In the genomic region with DNA sequence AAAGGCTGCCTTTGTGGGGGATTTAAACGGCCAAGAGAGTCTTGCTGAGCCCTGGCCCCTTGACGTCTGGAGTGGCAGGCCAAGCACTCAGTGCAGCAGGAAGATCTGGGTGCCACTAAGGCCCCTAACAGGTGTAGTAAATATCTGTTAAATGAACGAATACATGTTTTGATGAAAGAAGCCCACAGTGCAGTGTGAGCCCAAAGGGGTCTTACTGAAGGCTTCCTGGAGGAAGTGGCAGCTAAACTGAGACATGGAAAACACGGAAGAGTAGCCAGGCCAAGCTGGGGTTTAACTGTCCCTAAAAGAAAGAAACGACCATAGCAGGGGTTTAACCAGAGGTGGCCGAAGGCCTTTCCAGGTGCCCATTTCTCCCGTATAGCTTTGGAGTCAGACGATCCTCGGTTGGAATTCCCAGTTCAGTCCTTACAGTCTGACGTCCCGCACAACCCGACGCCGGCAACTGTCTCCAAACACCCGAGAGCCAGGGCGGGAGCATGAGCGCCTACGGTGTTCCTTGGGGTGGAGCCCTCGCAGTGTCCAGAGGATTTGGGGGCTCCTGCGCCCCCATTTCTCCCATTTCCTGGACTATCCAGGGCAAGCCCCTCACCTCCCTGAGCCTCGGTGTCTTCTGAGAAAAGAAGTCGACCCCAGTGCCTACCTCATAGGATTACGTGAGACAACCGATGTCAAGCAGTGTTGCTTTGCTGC, we compare ENCODE assay signal across 8 cellular contexts. TPM values are rescaled to one million over a fixed set of nuclear protein-coding genes. Genes with fewer than 3 reads are reported as not detected.
DNase-seq lines count a peak whose midpoint lies in the region; ATAC-seq and TF ChIP-seq lines count a peak whose summit lies in the region.

No MANE protein-coding gene starts in this region.

- no peaks in the 10 kb centered on the region for H3K9me3 Mint-ChIP-seq in activated CD4-positive, alpha-beta T cell treated with anti-CD3 and anti-CD28 coated beads for 36 hours (ENCODE audit: low read depth)
- no peaks in the 10 kb centered on the region for H3K9me3 Mint-ChIP-seq in activated naive CD8-positive, alpha-beta T cell treated with anti-CD3 and anti-CD28 coated beads, Interleukin-2, amount 10 ng/mL, durations not matched to agents 7 days and 5 days

- DNase-seq in activated CD4-positive, alpha-beta T cell treated with anti-CD3 and anti-CD28 coated beads for 36 hours = no peak
- DNase-seq in activated CD4-positive, alpha-beta T cell treated with anti-CD3 and anti-CD28 coated beads, Interleukin-2, amount 50 U/mL, for 1 hour = no peak
- DNase-seq in activated naive CD8-positive, alpha-beta T cell treated with anti-CD3 and anti-CD28 coated beads, Interleukin-2, amount 10 ng/mL, durations not matched to agents 7 days and 5 days = no peak
- DNase-seq in stomach (no peak), EL (no peak), UCSD-AML1 (lab: John Stamatoyannopoulos, UW; ENCODE audit: unreplicated experiment) (no peak), D341Med (ENCODE audit: low spot score) (no peak)

- H3K9me3 ChIP-seq in iPS-18a (ENCODE audit: control insufficient read depth, low read depth, low read length) (no peaks in the 10 kb centered on the region), stomach (no peaks in the 10 kb centered on the region)

- POLR2A ChIA-PET in activated CD4-positive, alpha-beta T cell treated with anti-CD3 and anti-CD28 coated beads for 36 hours (lab: Charles Lee) = no interaction called here
- POLR2A ChIA-PET in activated naive CD8-positive, alpha-beta T cell treated with anti-CD3 and anti-CD28 coated beads, Interleukin-2, amount 10 ng/mL, durations not matched to agents 7 days and 5 days (lab: Charles Lee) = no interaction called here

- H3K4me1 Mint-ChIP-seq in activated CD4-positive, alpha-beta T cell treated with anti-CD3 and anti-CD28 coated beads for 36 hours = peaks cover 10% of the 10 kb centered on the region
- H3K4me1 Mint-ChIP-seq in activated naive CD8-positive, alpha-beta T cell treated with anti-CD3 and anti-CD28 coated beads, Interleukin-2, amount 10 ng/mL, durations not matched to agents 7 days and 5 days = peaks cover 13% of the 10 kb centered on the region

- TF ChIP-seq EP300 in stomach (IDR thresholded peaks at IDR 0.05) = no peak

- no peak for TF ChIP-seq POLR2A in stomach (IDR thresholded peaks at IDR 0.05)

- H3K36me3 ChIP-seq in iPS-18a (ENCODE audit: control insufficient read depth, low read depth, low read length) = no peaks in the 10 kb centered on the region
- no peaks in the 10 kb centered on the region for H3K36me3 ChIP-seq in stomach

- 16 to 20% (median 18%) methylated on average over 18 to 24 of the region's 24 CpGs for WGBS in stomach, 5 donors

- H3K27ac Mint-ChIP-seq in activated CD4-positive, alpha-beta T cell treated with anti-CD3 and anti-CD28 coated beads for 36 hours = peak overlapping the region; percentile 71
- peak overlapping the region; percentile 80 for H3K27ac Mint-ChIP-seq in activated naive CD8-positive, alpha-beta T cell treated with anti-CD3 and anti-CD28 coated beads, Interleukin-2, amount 10 ng/mL, durations not matched to agents 7 days and 5 days

- H3K4me1 ChIP-seq in iPS-18a (ENCODE audit: control insufficient read depth, low read depth, low read length) (peaks cover 3% of the 10 kb centered on the region), stomach (peaks cover 4 to 30% (median 26%) of the 10 kb centered on the region in 4 donors)

- H3K9ac ChIP-seq in iPS-18a (ENCODE audit: low read length) = peak overlapping the region; percentile 23

- no peak overlapping the region for H3K27ac ChIP-seq in iPS-18a (ENCODE audit: low read length)
- peak overlapping the region; percentile 67 to 93 (median 85) for H3K27ac ChIP-seq in stomach

- H3K36me3 Mint-ChIP-seq in activated CD4-positive, alpha-beta T cell treated with anti-CD3 and anti-CD28 coated beads for 36 hours (ENCODE audit: low read depth) = no peaks in the 10 kb centered on the region
- no peaks in the 10 kb centered on the region for H3K36me3 Mint-ChIP-seq in activated naive CD8-positive, alpha-beta T cell treated with anti-CD3 and anti-CD28 coated beads, Interleukin-2, amount 10 ng/mL, durations not matched to agents 7 days and 5 days

- H3K4me3 ChIP-seq in iPS-18a (ENCODE audit: low read length) = peak overlapping the region; percentile 86
- peak overlapping the region; percentile 78 to 86 (median 85) for H3K4me3 ChIP-seq in stomach

- H3K27me3 Mint-ChIP-seq in activated CD4-positive, alpha-beta T cell treated with anti-CD3 and anti-CD28 coated beads for 36 hours = peaks cover 6% of the 10 kb centered on the region
- H3K27me3 Mint-ChIP-seq in activated naive CD8-positive, alpha-beta T cell treated with anti-CD3 and anti-CD28 coated beads, Interleukin-2, amount 10 ng/mL, durations not matched to agents 7 days and 5 days = peaks cover 35% of the 10 kb centered on the region

- ATAC-seq in activated CD4-positive, alpha-beta T cell treated with anti-CD3 and anti-CD28 coated beads for 36 hours = peak; percentile 1
- no peak for ATAC-seq in activated naive CD8-positive, alpha-beta T cell treated with anti-CD3 and anti-CD28 coated beads, Interleukin-2, amount 10 ng/mL, durations not matched to agents 7 days and 5 days (ENCODE audit: low read depth)

- no peak for TF ChIP-seq CTCF in stomach (IDR thresholded peaks at IDR 0.05)

- H3K4me3 Mint-ChIP-seq in activated CD4-positive, alpha-beta T cell treated with anti-CD3 and anti-CD28 coated beads for 36 hours = peak overlapping the region; percentile 82
- H3K4me3 Mint-ChIP-seq in activated naive CD8-positive, alpha-beta T cell treated with anti-CD3 and anti-CD28 coated beads, Interleukin-2, amount 10 ng/mL, durations not matched to agents 7 days and 5 days = peak overlapping the region; percentile 90

- H3K27me3 ChIP-seq in iPS-18a (ENCODE audit: control insufficient read depth, insufficient read depth, low read length) = peaks cover 41% of the 10 kb centered on the region
- no peaks in the 10 kb centered on the region for H3K27me3 ChIP-seq in stomach

- CTCF ChIA-PET in activated CD4-positive, alpha-beta T cell treated with anti-CD3 and anti-CD28 coated beads for 36 hours (lab: Charles Lee) = interaction anchor here (0.7 to 1.4 kb wide), 3 partner anchors 19 to 69 kb away, joined by 3 to 11 read pairs (median 3); a partner anchor contains a TSS

- intact Hi-C loops in activated CD4-positive, alpha-beta T cell treated with anti-CD3 and anti-CD28 coated beads for 36 hours (cut with DNase I, micrococcal nuclease) = loop anchor here (1.0 to 5.0 kb wide), 13 partner anchors 22 to 679 kb away; a partner anchor contains a TSS
- intact Hi-C loops in stomach (cut with DNase I; ENCODE audit: low total_unique reads) = loop anchor here (10.0 kb wide), 1 partner anchor 58 kb away; no protein-coding TSS in a partner anchor

RNA-seq across cellular contexts. Expression of a gene that starts 0.9 kb away (rescaled TPM):
- 1 to 10 TPM; 3.0 to 3.5 TPM for total RNA-seq in activated CD4-positive, alpha-beta T cell treated with anti-CD3 and anti-CD28 coated beads for 36 hours
- 1 to 10 TPM; 4.4 to 5.3 TPM for total RNA-seq in activated naive CD8-positive, alpha-beta T cell treated with anti-CD3 and anti-CD28 coated beads, Interleukin-2, amount 10 ng/mL, durations not matched to agents 7 days and 5 days
- total RNA-seq in stomach = 10 to 100 TPM in 3 of 5 donors, 1 to 10 TPM in 2; 5.8 to 22.8 (median 12.2) TPM
- polyA plus RNA-seq in stomach = 1 to 10 TPM; 4.3 to 6.2 (median 4.6) TPM

RNA-seq across cellular contexts. Expression of a gene that starts 25.9 kb away (rescaled TPM):
- total RNA-seq in activated CD4-positive, alpha-beta T cell treated with anti-CD3 and anti-CD28 coated beads for 36 hours = not detected
- not detected for total RNA-seq in activated naive CD8-positive, alpha-beta T cell treated with anti-CD3 and anti-CD28 coated beads, Interleukin-2, amount 10 ng/mL, durations not matched to agents 7 days and 5 days
- total RNA-seq in stomach = 10 to 100 TPM in 1 of 5 donors, 1 to 10 TPM in 1, under 1 TPM in 1, not detected in 2; 0.43 to 10.4 (median 5.1) TPM
- polyA plus RNA-seq in stomach = 1 to 10 TPM in 2 of 3 donors, under 1 TPM in 1; 0.44 to 4.4 (median 1.8) TPM
